ENCODE assay signal across 9 cellular contexts in genomic region chr14:101780887-101781239, GRCh38. TPM values are rescaled to one million over a fixed set of nuclear protein-coding genes. Genes with fewer than 3 reads are reported as not detected.
DNase-seq lines count a peak whose midpoint lies in the region; ATAC-seq and TF ChIP-seq lines count a peak whose summit lies in the region.
"Had no signal": no experiment of that assay in that cellular context is flagged by ENCODE, and none has a peak within 500 bp of the region (broad histone marks: within the 10 kb centered on the region; RNA-seq: fewer than 3 reads in every experiment).

No MANE protein-coding gene starts in this region.

- no peak overlapping the region for H2AFZ ChIP-seq in mesenchymal stem cell (ENCODE audit: low read depth, low read length)

- H3K14ac ChIP-seq in mesenchymal stem cell (ENCODE audit: low read length in 2 of 2): no peak overlapping the region

- DNase-seq in activated CD4-positive, alpha-beta T cell treated with anti-CD3 and anti-CD28 coated beads, Interleukin-2, amount 10 ng/mL, durations not matched to agents 24 days and 14 days: no peak
- no peak for DNase-seq in activated CD4-positive, alpha-beta T cell treated with anti-CD3 and anti-CD28 coated beads for 48 hours
- no peak for DNase-seq in choroid plexus epithelial cell (ENCODE audit: low read depth)
- peak; percentile 6 for DNase-seq in mesenchymal stem cell
- DNase-seq in NCI-H510A (lab: John Stamatoyannopoulos, UW): no peak
- no peak for DNase-seq in NCI-H446 treated with DMSO at 0.1 percent for 48 hours (lab: John Stamatoyannopoulos, UW)
- DNase-seq: occipital lobe had no signal

- H3K27me3 ChIP-seq in mesenchymal stem cell (ENCODE audit: control insufficient read depth in 1 of 2, insufficient read depth in 1 of 2, low read length in 2 of 2) (peaks cover 20 to 35% of the 10 kb centered on the region in 2 experiments), thymus (ENCODE audit: control insufficient read depth, insufficient read depth) (peaks cover 12% of the 10 kb centered on the region)

- no peak overlapping the region for H2AK5ac ChIP-seq in mesenchymal stem cell (ENCODE audit: low read length, severe bottlenecking)

- no peak overlapping the region for H4K91ac ChIP-seq in mesenchymal stem cell (ENCODE audit: low read length)

- H3K4me1 Mint-ChIP-seq in activated CD4-positive, alpha-beta T cell treated with anti-CD3 and anti-CD28 coated beads, Interleukin-2, amount 10 ng/mL, durations not matched to agents 24 days and 14 days: peaks cover 17% of the 10 kb centered on the region

- no peak overlapping the region for H2BK15ac ChIP-seq in mesenchymal stem cell (ENCODE audit: low read depth, poor library complexity, severe bottlenecking)

- no peak overlapping the region for H3K18ac ChIP-seq in mesenchymal stem cell (ENCODE audit: low read depth in 1 of 2, low read length in 2 of 2)

- H3K4me2 ChIP-seq in mesenchymal stem cell (ENCODE audit: low read length, poor library complexity, severe bottlenecking): peak overlapping the region; percentile 96

- no peaks in the 10 kb centered on the region for H3K9me3 Mint-ChIP-seq in activated CD4-positive, alpha-beta T cell treated with anti-CD3 and anti-CD28 coated beads, Interleukin-2, amount 10 ng/mL, durations not matched to agents 24 days and 14 days

- peaks cover 2% of the 10 kb centered on the region for H3K36me3 Mint-ChIP-seq in activated CD4-positive, alpha-beta T cell treated with anti-CD3 and anti-CD28 coated beads, Interleukin-2, amount 10 ng/mL, durations not matched to agents 24 days and 14 days (ENCODE audit: low read depth)

- peak overlapping the region in 1 of 2 experiments; percentile 66 for H3K23ac ChIP-seq in mesenchymal stem cell (ENCODE audit: low read length in 2 of 2)

- TF ChIP-seq CTCF in choroid plexus epithelial cell (conservative IDR thresholded peaks at IDR 0.05; ENCODE audit: low read depth, low read length): no peak

- H3K36me3 ChIP-seq in mesenchymal stem cell (ENCODE audit: control insufficient read depth in 1 of 2, insufficient read depth in 2 of 2, low read depth in 1 of 2, low read length in 2 of 2): no peaks in the 10 kb centered on the region
- no peaks in the 10 kb centered on the region for H3K36me3 ChIP-seq in thymus (ENCODE audit: control insufficient read depth, insufficient read depth)

- H2BK120ac ChIP-seq in mesenchymal stem cell (ENCODE audit: low read depth, low read length): no peak overlapping the region

- peak overlapping the region; percentile 41 for H3K9ac ChIP-seq in mesenchymal stem cell (ENCODE audit: low read length)

- H2BK12ac ChIP-seq in mesenchymal stem cell (ENCODE audit: low read length in 2 of 2): no peak overlapping the region

- WGBS in mesenchymal stem cell: 2% methylated on average over 10 of the region's 15 CpGs
- WGBS in thymus: 25% methylated on average over 15 of the region's 15 CpGs

- peaks cover 15% of the 10 kb centered on the region for H3K27me3 Mint-ChIP-seq in activated CD4-positive, alpha-beta T cell treated with anti-CD3 and anti-CD28 coated beads, Interleukin-2, amount 10 ng/mL, durations not matched to agents 24 days and 14 days

- intact Hi-C loops in activated CD4-positive, alpha-beta T cell treated with anti-CD3 and anti-CD28 coated beads, Interleukin-2, amount 10 ng/mL, durations not matched to agents 24 days and 14 days (cut with micrococcal nuclease): no loop called here

- H3K4me3 Mint-ChIP-seq in activated CD4-positive, alpha-beta T cell treated with anti-CD3 and anti-CD28 coated beads, Interleukin-2, amount 10 ng/mL, durations not matched to agents 24 days and 14 days: peak overlapping the region; percentile 77

- no peak for ATAC-seq in HG03280 (IDR thresholded peaks at IDR 0.05; ENCODE audit: unreplicated experiment)

- H3K4me1 ChIP-seq in mesenchymal stem cell (ENCODE audit: control insufficient read depth, insufficient read depth, low read depth, low read length) (peaks cover 14% of the 10 kb centered on the region), thymus (ENCODE audit: control insufficient read depth, insufficient read depth, low read length) (peaks cover 9% of the 10 kb centered on the region)

- peaks cover 32% of the 10 kb centered on the region for H3K79me1 ChIP-seq in mesenchymal stem cell (replicated peaks; ENCODE audit: low read length, poor library complexity, severe bottlenecking)

- H3K27ac Mint-ChIP-seq in activated CD4-positive, alpha-beta T cell treated with anti-CD3 and anti-CD28 coated beads, Interleukin-2, amount 10 ng/mL, durations not matched to agents 24 days and 14 days: peak overlapping the region; percentile 36

- H3K9me3 ChIP-seq in mesenchymal stem cell (ENCODE audit: control insufficient read depth, low read length): no peaks in the 10 kb centered on the region
- H3K9me3 ChIP-seq in thymus (ENCODE audit: control insufficient read depth): no peaks in the 10 kb centered on the region

- peak overlapping the region; percentile 3 for H3K4me3 ChIP-seq in choroid plexus epithelial cell (ENCODE audit: low read depth, low read length)
- peak overlapping the region in 1 of 2 experiments; percentile 78 for H3K4me3 ChIP-seq in mesenchymal stem cell (ENCODE audit: insufficient read depth in 1 of 2, low read depth in 1 of 2, low read length in 2 of 2)
- H3K4me3 ChIP-seq in thymus (ENCODE audit: low read length): peak overlapping the region; percentile 55

- no peak overlapping the region for H2BK5ac ChIP-seq in mesenchymal stem cell (ENCODE audit: low read depth, low read length, poor library complexity, severe bottlenecking)

- no peak overlapping the region for H3K4ac ChIP-seq in mesenchymal stem cell (ENCODE audit: low read depth in 1 of 2, low read length in 2 of 2)

- no peak overlapping the region for H4K8ac ChIP-seq in mesenchymal stem cell (ENCODE audit: low read length)

- H3K27ac ChIP-seq in mesenchymal stem cell (ENCODE audit: low read length, poor library complexity, severe bottlenecking): no peak overlapping the region
- no peak overlapping the region for H3K27ac ChIP-seq in thymus (ENCODE audit: low read depth)

RNA-seq across cellular contexts. Expression of gene PPP2R5C, which starts 19.4 kb away (rescaled TPM):
- total RNA-seq in activated CD4-positive, alpha-beta T cell treated with anti-CD3 and anti-CD28 coated beads, Interleukin-2, amount 10 ng/mL, durations not matched to agents 24 days and 14 days: 160 and 181 TPM in 2 replicates
- polyA plus RNA-seq in mesenchymal stem cell (2013, experiment 1 of 2): 131 TPM
- polyA plus RNA-seq in mesenchymal stem cell (2013, experiment 2 of 2): 141 TPM
- polyA plus RNA-seq in thymus: 144 TPM
